In genomic region chr17:37221865-37222264, GRCh38 we compare ENCODE assay signal across 14 cellular contexts.
"Had no signal": no experiment of that assay in that cellular context is flagged by ENCODE, and none has a peak within 500 bp of the region (broad histone marks: within the 10 kb centered on the region; RNA-seq: fewer than 3 reads in every experiment).

No MANE protein-coding gene starts in this region.

- H3K4me3 ChIP-seq: prostate gland had no signal

- H3K27ac ChIP-seq: foreskin keratinocyte, prostate gland had no signal

- ATAC-seq: foreskin keratinocyte, left lobe of liver, natural killer cell, sciatic nerve had no signal

- H3K27me3 Mint-ChIP-seq: central memory CD8-positive, alpha-beta T cell; dendritic cell treated with granulocyte-macrophage colony-stimulating factor and Interleukin-4, amounts not matched to agents 40 ng/mL and 50 ng/mL, for 4 days; type B pancreatic cell had no signal

- H3K9me3 ChIP-seq: prostate gland had no signal

- H3K4me1 Mint-ChIP-seq: central memory CD8-positive, alpha-beta T cell had no signal

- H3K36me3 ChIP-seq: prostate gland had no signal

- DNase-seq: activated CD4-positive, alpha-beta T cell treated with anti-CD3 and anti-CD28 coated beads for 48 hours; activated naive CD4-positive, alpha-beta T cell treated with Interleukin-2 at 50 U/mL for 16 hours; foreskin keratinocyte; mammary epithelial cell; natural killer cell; occipital lobe; stimulated activated naive CD4-positive, alpha-beta T cell treated with Interleukin-2 at 50 U/mL for 16 hours; SW 1271 had no signal

- H3K36me3 Mint-ChIP-seq: natural killer cell had no signal

- H3K4me3 Mint-ChIP-seq: central memory CD8-positive, alpha-beta T cell; dendritic cell treated with granulocyte-macrophage colony-stimulating factor and Interleukin-4, amounts not matched to agents 40 ng/mL and 50 ng/mL, for 4 days; natural killer cell; type B pancreatic cell had no signal

- H3K27me3 ChIP-seq: foreskin keratinocyte had no signal

- H3K9me3 Mint-ChIP-seq: central memory CD8-positive, alpha-beta T cell; dendritic cell treated with granulocyte-macrophage colony-stimulating factor and Interleukin-4, amounts not matched to agents 40 ng/mL and 50 ng/mL, for 4 days; natural killer cell; type B pancreatic cell had no signal

- H3K4me1 ChIP-seq: foreskin keratinocyte, prostate gland had no signal

- H3K27ac Mint-ChIP-seq: dendritic cell treated with granulocyte-macrophage colony-stimulating factor and Interleukin-4, amounts not matched to agents 40 ng/mL and 50 ng/mL, for 4 days; natural killer cell; type B pancreatic cell had no signal
